24 cellular contexts compared by ENCODE assay signal in the genomic region with DNA sequence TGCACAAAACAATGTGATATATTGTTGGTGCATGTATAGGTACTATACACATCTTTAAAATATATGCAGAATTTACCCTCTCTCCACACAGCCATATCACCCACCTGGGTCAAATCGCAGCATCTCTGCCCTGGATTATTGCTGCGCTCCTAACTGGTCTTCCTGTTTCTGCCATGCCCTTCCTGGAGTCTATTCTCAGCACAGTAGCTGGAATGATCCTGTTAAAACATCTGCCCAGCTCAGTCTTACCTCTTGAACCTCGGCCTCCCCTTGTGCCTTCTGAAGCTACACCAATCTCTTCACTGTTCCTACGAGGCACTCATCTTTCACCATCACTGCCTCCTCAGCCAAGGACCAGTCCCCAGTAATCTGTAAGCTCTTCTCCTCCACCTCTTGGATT. TPM values are rescaled to one million over a fixed set of nuclear protein-coding genes. Genes with fewer than 3 reads are reported as not detected.
"Had no signal": no experiment of that assay in that cellular context is flagged by ENCODE, and none has a peak within 500 bp of the region (broad histone marks: within the 10 kb centered on the region; RNA-seq: fewer than 3 reads in every experiment).

No MANE protein-coding gene starts in this region.

- H3K27ac Mint-ChIP-seq: activated CD4-positive, alpha-beta T cell treated with anti-CD3 and anti-CD28 coated beads for 36 hours; activated CD4-positive, alpha-beta T cell treated with anti-CD3 and anti-CD28 coated beads, Interleukin-2, amount 10 ng/mL, durations not matched to agents 7 days and 5 days; activated CD8-positive, alpha-beta T cell treated with anti-CD3 and anti-CD28 coated beads, Interleukin-2, amount 10 ng/mL, durations not matched to agents 7 days and 5 days; activated naive CD4-positive, alpha-beta T cell treated with anti-CD3 and anti-CD28 coated beads, Interleukin-2, amount 10 ng/mL, durations not matched to agents 7 days and 5 days; activated naive CD8-positive, alpha-beta T cell; activated naive CD8-positive, alpha-beta T cell treated with anti-CD3 and anti-CD28 coated beads, Interleukin-2, amount 50 U/mL, for 24 hours; activated T-cell treated with anti-CD3 and anti-CD28 coated beads, Interleukin-2, amount 50 U/mL, for 24 hours; activated T-helper 1 cell treated with anti-CD3 and anti-CD28 coated beads, Interleukin-12 subunit alpha, Interleukin-12 subunit beta, Interleukin-2, Interleukin-4 antibody, amounts not matched to agents 30 ng/mL and 10 ng/mL and 1 ng/mL, durations not matched to agents 14 hours and 24 hours and 36 hours had no signal

- H3K9me3 Mint-ChIP-seq: activated CD4-positive, alpha-beta T cell treated with anti-CD3 and anti-CD28 coated beads, Interleukin-2, amount 10 ng/mL, durations not matched to agents 7 days and 5 days; activated naive CD4-positive, alpha-beta T cell treated with anti-CD3 and anti-CD28 coated beads, Interleukin-2, amount 10 ng/mL, durations not matched to agents 7 days and 5 days; activated naive CD8-positive, alpha-beta T cell treated with anti-CD3 and anti-CD28 coated beads, Interleukin-2, amount 50 U/mL, for 24 hours; activated T-cell treated with anti-CD3 and anti-CD28 coated beads, Interleukin-2, amount 50 U/mL, for 24 hours; activated T-helper 1 cell treated with anti-CD3 and anti-CD28 coated beads, Interleukin-12 subunit alpha, Interleukin-12 subunit beta, Interleukin-2, Interleukin-4 antibody, amounts not matched to agents 30 ng/mL and 10 ng/mL and 1 ng/mL, durations not matched to agents 14 hours and 24 hours and 36 hours had no signal

- ATAC-seq: activated CD4-positive, alpha-beta T cell treated with anti-CD3 and anti-CD28 coated beads for 36 hours; activated CD8-positive, alpha-beta T cell treated with anti-CD3 and anti-CD28 coated beads, Interleukin-2, amount 10 ng/mL, durations not matched to agents 7 days and 5 days; activated naive CD8-positive, alpha-beta T cell treated with anti-CD3 and anti-CD28 coated beads, Interleukin-2, amount 50 U/mL, for 24 hours; Panc1 had no signal

- H3K27ac ChIP-seq: SJCRH30, SK-N-MC had no signal

- DNase-seq: activated CD4-positive, alpha-beta T cell treated with anti-CD3 and anti-CD28 coated beads for 36 hours; activated CD4-positive, alpha-beta T cell treated with anti-CD3 and anti-CD28 coated beads, Interleukin-2, amount 10 ng/mL, durations not matched to agents 7 days and 5 days; activated CD4-positive, alpha-beta T cell treated with anti-CD3 and anti-CD28 coated beads, Interleukin-2, amount 50 U/mL, for 48 hours; activated CD8-positive, alpha-beta T cell treated with anti-CD3 and anti-CD28 coated beads, Interleukin-2, amount 10 ng/mL, durations not matched to agents 7 days and 5 days; activated effector memory CD4-positive, alpha-beta T cell treated with Interleukin-2 at 50 U/mL for 16 hours; activated naive CD4-positive, alpha-beta T cell treated with anti-CD3 and anti-CD28 coated beads, Interleukin-2, amount 10 ng/mL, durations not matched to agents 7 days and 5 days; activated naive CD8-positive, alpha-beta T cell treated with anti-CD3 and anti-CD28 coated beads, Interleukin-2, amount 50 U/mL, for 24 hours; activated T-cell treated with anti-CD3 and anti-CD28 coated beads, Interleukin-2, amount 50 U/mL, for 24 hours; anterior cingulate cortex; Kasumi-1; MG63; NCI-H1092; NCI-H1436 treated with DMSO at 0.1 percent for 48 hours; NCI-H1694 treated with DMSO at 0.1 percent for 48 hours; NCI-H2029; NCI-H345; NCI-H524 treated with DMSO at 0.1 percent for 48 hours; SHP77; SJCRH30; T1000 had no signal

- H3K4me3 Mint-ChIP-seq: activated CD4-positive, alpha-beta T cell treated with anti-CD3 and anti-CD28 coated beads for 36 hours; activated CD4-positive, alpha-beta T cell treated with anti-CD3 and anti-CD28 coated beads, Interleukin-2, amount 10 ng/mL, durations not matched to agents 7 days and 5 days; activated CD8-positive, alpha-beta T cell treated with anti-CD3 and anti-CD28 coated beads, Interleukin-2, amount 10 ng/mL, durations not matched to agents 7 days and 5 days; activated naive CD4-positive, alpha-beta T cell treated with anti-CD3 and anti-CD28 coated beads, Interleukin-2, amount 10 ng/mL, durations not matched to agents 7 days and 5 days; activated naive CD8-positive, alpha-beta T cell; activated naive CD8-positive, alpha-beta T cell treated with anti-CD3 and anti-CD28 coated beads, Interleukin-2, amount 50 U/mL, for 24 hours; activated T-cell treated with anti-CD3 and anti-CD28 coated beads, Interleukin-2, amount 50 U/mL, for 24 hours; activated T-helper 1 cell treated with anti-CD3 and anti-CD28 coated beads, Interleukin-12 subunit alpha, Interleukin-12 subunit beta, Interleukin-2, Interleukin-4 antibody, amounts not matched to agents 30 ng/mL and 10 ng/mL and 1 ng/mL, durations not matched to agents 14 hours and 24 hours and 36 hours had no signal

- H3K4me3 ChIP-seq: MG63, SJCRH30, SK-N-MC had no signal

- H3K27me3 ChIP-seq: MG63, SJCRH30 had no signal

- H3K4me1 Mint-ChIP-seq: activated CD4-positive, alpha-beta T cell treated with anti-CD3 and anti-CD28 coated beads for 36 hours; activated CD4-positive, alpha-beta T cell treated with anti-CD3 and anti-CD28 coated beads, Interleukin-2, amount 10 ng/mL, durations not matched to agents 7 days and 5 days; activated naive CD4-positive, alpha-beta T cell treated with anti-CD3 and anti-CD28 coated beads, Interleukin-2, amount 10 ng/mL, durations not matched to agents 7 days and 5 days; activated naive CD8-positive, alpha-beta T cell treated with anti-CD3 and anti-CD28 coated beads, Interleukin-2, amount 50 U/mL, for 24 hours had no signal

- H3K9me3 ChIP-seq: SJCRH30 had no signal

- H3K36me3 ChIP-seq: MG63, SJCRH30 had no signal

- H3K4me1 ChIP-seq: SJCRH30 had no signal

- H3K36me3 Mint-ChIP-seq: activated naive CD4-positive, alpha-beta T cell treated with anti-CD3 and anti-CD28 coated beads, Interleukin-2, amount 10 ng/mL, durations not matched to agents 7 days and 5 days; activated naive CD8-positive, alpha-beta T cell had no signal

RNA-seq across cellular contexts. Expression of a gene that starts 25.5 kb away (rescaled TPM):
- total RNA-seq: activated CD4-positive, alpha-beta T cell treated with anti-CD3 and anti-CD28 coated beads for 36 hours; activated T-helper 1 cell treated with anti-CD3 and anti-CD28 coated beads, Interleukin-12 subunit alpha, Interleukin-12 subunit beta, Interleukin-2, Interleukin-4 antibody, amounts not matched to agents 30 ng/mL and 10 ng/mL and 1 ng/mL, durations not matched to agents 14 hours and 24 hours and 36 hours had no signal
